ENCODE assay signal across 8 cellular contexts in genomic region chr3:196916995-196917394, GRCh38.
"Had no signal": no experiment of that assay in that cellular context is flagged by ENCODE, and none has a peak within 500 bp of the region (broad histone marks: within the 10 kb centered on the region; RNA-seq: fewer than 3 reads in every experiment).

No MANE protein-coding gene starts in this region.

- H3K9me3 ChIP-seq: HAP-1 had no signal

- H3K9ac ChIP-seq: GM23248 had no signal

- H2AFZ ChIP-seq: GM23248 had no signal

- H3K27ac ChIP-seq: GM23248, HL-60 had no signal

- H3K27ac Mint-ChIP-seq: HFFc6 had no signal

- H3K4me1 ChIP-seq: HAP-1 had no signal

- H3K4me3 ChIP-seq: GM23248, HAP-1 had no signal

- DNase-seq: GM23248, GOT3, H7, HFFc6, IMR-90 had no signal

- ATAC-seq: HCT116 had no signal

- H3K9me3 Mint-ChIP-seq: HFFc6 had no signal

- H3K4me3 Mint-ChIP-seq: HFFc6 had no signal
